1 cellular context compared by ENCODE assay signal in genomic region chr21:39349211-39350093, GRCh38.
TF ChIP-seq lines count a peak whose summit lies in the region.

No MANE protein-coding gene starts in this region.

TF ChIP-seq in HEK293, 187 proteins besides CTCF, POLR2A, EP300 and RAD21 (continued from another document):
- TF ChIP-seq, protein P1, sequence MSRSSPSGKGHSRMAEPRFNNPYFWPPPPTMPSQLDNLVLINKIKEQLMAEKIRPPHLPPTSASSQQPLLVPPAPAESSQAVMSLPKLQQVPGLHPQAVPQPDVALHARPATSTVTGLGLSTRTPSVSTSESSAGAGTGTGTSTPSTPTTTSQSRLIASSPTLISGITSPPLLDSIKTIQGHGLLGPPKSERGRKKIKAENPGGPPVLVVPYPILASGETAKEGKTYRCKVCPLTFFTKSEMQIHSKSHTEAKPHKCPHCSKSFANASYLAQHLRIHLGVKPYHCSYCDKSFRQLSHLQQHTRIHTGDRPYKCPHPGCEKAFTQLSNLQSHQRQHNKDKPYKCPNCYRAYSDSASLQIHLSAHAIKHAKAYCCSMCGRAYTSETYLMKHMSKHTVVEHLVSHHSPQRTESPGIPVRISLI (tag by site-specific recombination; IDR thresholded peaks at IDR 0.05) = no peak
